ENCODE assay signal across 16 cellular contexts in the genomic region with DNA sequence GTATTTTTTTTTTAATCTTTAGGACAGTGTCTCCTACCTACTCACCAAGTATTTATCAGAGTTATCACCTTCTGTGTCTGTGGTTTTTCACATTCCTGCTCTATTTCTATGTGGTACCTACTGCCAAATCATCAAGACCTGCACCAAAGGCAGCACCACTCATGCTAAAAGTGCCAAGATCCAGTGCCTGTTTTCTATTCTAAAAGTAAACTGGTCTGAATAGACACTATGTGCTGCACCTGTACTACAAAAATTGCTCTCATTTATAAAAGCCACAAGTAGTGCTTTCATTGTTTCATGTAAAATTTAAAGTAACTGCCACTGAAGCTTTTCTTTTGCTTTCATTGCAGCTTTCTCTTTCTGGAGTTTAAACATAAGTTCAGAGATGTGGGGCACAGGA.
DNase-seq lines count a peak whose midpoint lies in the region; ATAC-seq and TF ChIP-seq lines count a peak whose summit lies in the region.
"Had no signal": no experiment of that assay in that cellular context is flagged by ENCODE, and none has a peak within 500 bp of the region (broad histone marks: within the 10 kb centered on the region; RNA-seq: fewer than 3 reads in every experiment).

No MANE protein-coding gene starts in this region.

- H3K27ac ChIP-seq in GM23338 (ENCODE audit: low read depth) = no peak overlapping the region
- peak overlapping the region; percentile 28; the same call in 1 of the 2 replicates for H3K27ac ChIP-seq in KMS-11

- H3K9ac ChIP-seq in KMS-11 = no peak overlapping the region

- H3F3A ChIP-seq in GM23338 (replicated peaks; ENCODE audit: low read depth) = no peaks in the 10 kb centered on the region

- H3K79me2 ChIP-seq in GM23338 (replicated peaks; ENCODE audit: insufficient read depth) (no peaks in the 10 kb centered on the region), KMS-11 (ENCODE audit: insufficient read depth, low read depth) (no peaks in the 10 kb centered on the region)

- H3K4me3 ChIP-seq in GM23338 (no peak overlapping the region), KMS-11 (IDR thresholded peaks at IDR 0.05; ENCODE audit: insufficient read depth, low read depth, low read length) (peak overlapping the region; percentile 63)

- H3K4me3 Mint-ChIP-seq in GM23338 (no peak overlapping the region), mesothelial cell of epicardium (no peak overlapping the region)
- no peak overlapping the region for H3K4me3 Mint-ChIP-seq in activated T-helper 2 cell treated with anti-CD3 and anti-CD28 coated beads, Interferon-gamma antibody, Interleukin-2, Interleukin-4, amounts not matched to agents 10 μg/mL and 5 μg/mL and 100 μg/mL, durations not matched to agents 14 hours and 24 hours and 36 hours (ENCODE audit: low read depth)
- H3K4me3 Mint-ChIP-seq: CD4-positive, alpha-beta memory T cell had no signal

- H3K9me3 Mint-ChIP-seq in GM23338 (no peaks in the 10 kb centered on the region), mesothelial cell of epicardium (peaks cover 10% of the 10 kb centered on the region)
- H3K9me3 Mint-ChIP-seq in activated T-helper 2 cell treated with anti-CD3 and anti-CD28 coated beads, Interferon-gamma antibody, Interleukin-2, Interleukin-4, amounts not matched to agents 10 μg/mL and 5 μg/mL and 100 μg/mL, durations not matched to agents 14 hours and 24 hours and 36 hours = no peaks in the 10 kb centered on the region

- H3K27me3 Mint-ChIP-seq in GM23338 (ENCODE audit: insufficient read depth, low read depth, poor library complexity) (peaks cover 2% of the 10 kb centered on the region), mesothelial cell of epicardium (ENCODE audit: low read depth) (no peaks in the 10 kb centered on the region)
- no peaks in the 10 kb centered on the region for H3K27me3 Mint-ChIP-seq in activated T-helper 2 cell treated with anti-CD3 and anti-CD28 coated beads, Interferon-gamma antibody, Interleukin-2, Interleukin-4, amounts not matched to agents 10 μg/mL and 5 μg/mL and 100 μg/mL, durations not matched to agents 14 hours and 24 hours and 36 hours (ENCODE audit: low read depth)
- H3K27me3 Mint-ChIP-seq: CD4-positive, alpha-beta memory T cell had no signal

- no peak overlapping the region for H3K27ac Mint-ChIP-seq in GM23338
- H3K27ac Mint-ChIP-seq in mesothelial cell of epicardium = no peak overlapping the region
- no peak overlapping the region for H3K27ac Mint-ChIP-seq in activated T-helper 2 cell treated with anti-CD3 and anti-CD28 coated beads, Interferon-gamma antibody, Interleukin-2, Interleukin-4, amounts not matched to agents 10 μg/mL and 5 μg/mL and 100 μg/mL, durations not matched to agents 14 hours and 24 hours and 36 hours
- H3K27ac Mint-ChIP-seq: CD4-positive, alpha-beta memory T cell had no signal

- no peaks in the 10 kb centered on the region for H3K36me3 ChIP-seq in GM23338 (ENCODE audit: insufficient read depth)
- no peaks in the 10 kb centered on the region for H3K36me3 ChIP-seq in KMS-11 (ENCODE audit: insufficient read depth)

- H2AFZ ChIP-seq in GM23338 (peak overlapping the region; percentile 4; the same call in 1 of the 2 replicates), KMS-11 (ENCODE audit: low read depth) (no peak overlapping the region)

- no peaks in the 10 kb centered on the region; the same call in 2 of the 3 replicates for H3K4me1 Mint-ChIP-seq in GM23338
- no peaks in the 10 kb centered on the region for H3K4me1 Mint-ChIP-seq in mesothelial cell of epicardium
- no peaks in the 10 kb centered on the region for H3K4me1 Mint-ChIP-seq in activated T-helper 2 cell treated with anti-CD3 and anti-CD28 coated beads, Interferon-gamma antibody, Interleukin-2, Interleukin-4, amounts not matched to agents 10 μg/mL and 5 μg/mL and 100 μg/mL, durations not matched to agents 14 hours and 24 hours and 36 hours (ENCODE audit: low read depth)
- H3K4me1 Mint-ChIP-seq: CD4-positive, alpha-beta memory T cell had no signal

- H3K9me2 ChIP-seq in GM23338 (ENCODE audit: insufficient read depth) = peaks cover 4% of the 10 kb centered on the region; the same call in 1 of the 2 replicates

- no peak for TF ChIP-seq CTCF in GM23338 (conservative IDR thresholded peaks at IDR 0.05; ENCODE audit: low read depth in 2 of 2)
- no peak for TF ChIP-seq CTCF in KMS-11 (conservative IDR thresholded peaks at IDR 0.05; ENCODE audit: low read depth, low read length)
- no peak for TF ChIP-seq CTCF in mesothelial cell of epicardium (IDR thresholded peaks at IDR 0.05; ENCODE audit: unreplicated experiment)

- H3K36me3 Mint-ChIP-seq in GM23338 (ENCODE audit: low read depth) = no peaks in the 10 kb centered on the region
- no peaks in the 10 kb centered on the region for H3K36me3 Mint-ChIP-seq in mesothelial cell of epicardium
- H3K36me3 Mint-ChIP-seq in activated T-helper 2 cell treated with anti-CD3 and anti-CD28 coated beads, Interferon-gamma antibody, Interleukin-2, Interleukin-4, amounts not matched to agents 10 μg/mL and 5 μg/mL and 100 μg/mL, durations not matched to agents 14 hours and 24 hours and 36 hours (ENCODE audit: low read depth) = no peaks in the 10 kb centered on the region
- H3K36me3 Mint-ChIP-seq: CD4-positive, alpha-beta memory T cell had no signal

- H4K20me1 ChIP-seq in GM23338 (replicated peaks; ENCODE audit: insufficient read depth) = no peaks in the 10 kb centered on the region
- no peaks in the 10 kb centered on the region for H4K20me1 ChIP-seq in KMS-11 (ENCODE audit: insufficient read depth)

- intact Hi-C loops in activated T-helper 2 cell treated with anti-CD3 and anti-CD28 coated beads, Interferon-gamma antibody, Interleukin-2, Interleukin-4, amounts not matched to agents 10 μg/mL and 5 μg/mL and 100 μg/mL, durations not matched to agents 14 hours and 24 hours and 36 hours (cut with micrococcal nuclease) = no loop called here

- no peak for ATAC-seq in GM23338
- ATAC-seq in GM21423 (IDR thresholded peaks at IDR 0.05; ENCODE audit: unreplicated experiment) = no peak

- DNase-seq in NCI-H748 (lab: John Stamatoyannopoulos, UW; ENCODE audit: unreplicated experiment) (peak; percentile 59), NCI-H748 treated with DMSO at 0.1 percent for 48 hours (lab: John Stamatoyannopoulos, UW) (no peak), GM23338 (ENCODE audit: low spot score) (no peak), NCI-H774 (lab: John Stamatoyannopoulos, UW) (peak; percentile 88), mesothelial cell of epicardium (ENCODE audit: low spot score in 2 of 2, unreplicated experiment in 2 of 2) (no peak)
- no peak for DNase-seq in activated T-helper 2 cell treated with anti-CD3 and anti-CD28 coated beads, Interferon-gamma antibody, Interleukin-2, Interleukin-4, amounts not matched to agents 10 μg/mL and 5 μg/mL and 100 μg/mL, durations not matched to agents 14 hours and 24 hours and 36 hours (ENCODE audit: low spot score)
- DNase-seq: C1 segment of cervical spinal cord; Calu3; CD4-positive, alpha-beta memory T cell; COR-L47; DMS79; GF-D8; H7; HCEC 1CT had no signal

- H3K4me1 ChIP-seq in GM23338 (ENCODE audit: insufficient read depth) (no peaks in the 10 kb centered on the region), KMS-11 (ENCODE audit: low read depth, poor library complexity, severe bottlenecking) (peaks cover 37% of the 10 kb centered on the region)

- H3K4me2 ChIP-seq in GM23338 = no peak overlapping the region
- peak overlapping the region; percentile 52 for H3K4me2 ChIP-seq in KMS-11

- no peaks in the 10 kb centered on the region for H3K27me3 ChIP-seq in GM23338 (ENCODE audit: insufficient read depth)
- H3K27me3 ChIP-seq in KMS-11 (ENCODE audit: insufficient read depth, low read depth) = no peaks in the 10 kb centered on the region

TF ChIP-seq in GM23338, 12 proteins besides CTCF, POLR2A, EP300 and RAD21:
- TF ChIP-seq EZH2 (IDR thresholded peaks at IDR 0.05; ENCODE audit: low read depth, unreplicated experiment) (no peak), JUNB (IDR thresholded peaks at IDR 0.05; ENCODE audit: unreplicated experiment) (no peak), ZNF331 (CRISPR knock-in tag; IDR thresholded peaks at IDR 0.05; ENCODE audit: low read depth) (no peak), STAT1 (IDR thresholded peaks at IDR 0.05; ENCODE audit: unreplicated experiment) (no peak)
- TF ChIP-seq, protein P1, sequence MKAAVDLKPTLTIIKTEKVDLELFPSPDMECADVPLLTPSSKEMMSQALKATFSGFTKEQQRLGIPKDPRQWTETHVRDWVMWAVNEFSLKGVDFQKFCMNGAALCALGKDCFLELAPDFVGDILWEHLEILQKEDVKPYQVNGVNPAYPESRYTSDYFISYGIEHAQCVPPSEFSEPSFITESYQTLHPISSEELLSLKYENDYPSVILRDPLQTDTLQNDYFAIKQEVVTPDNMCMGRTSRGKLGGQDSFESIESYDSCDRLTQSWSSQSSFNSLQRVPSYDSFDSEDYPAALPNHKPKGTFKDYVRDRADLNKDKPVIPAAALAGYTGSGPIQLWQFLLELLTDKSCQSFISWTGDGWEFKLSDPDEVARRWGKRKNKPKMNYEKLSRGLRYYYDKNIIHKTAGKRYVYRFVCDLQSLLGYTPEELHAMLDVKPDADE (IDR thresholded peaks at IDR 0.05) = no peak
- TF ChIP-seq, protein P2, sequence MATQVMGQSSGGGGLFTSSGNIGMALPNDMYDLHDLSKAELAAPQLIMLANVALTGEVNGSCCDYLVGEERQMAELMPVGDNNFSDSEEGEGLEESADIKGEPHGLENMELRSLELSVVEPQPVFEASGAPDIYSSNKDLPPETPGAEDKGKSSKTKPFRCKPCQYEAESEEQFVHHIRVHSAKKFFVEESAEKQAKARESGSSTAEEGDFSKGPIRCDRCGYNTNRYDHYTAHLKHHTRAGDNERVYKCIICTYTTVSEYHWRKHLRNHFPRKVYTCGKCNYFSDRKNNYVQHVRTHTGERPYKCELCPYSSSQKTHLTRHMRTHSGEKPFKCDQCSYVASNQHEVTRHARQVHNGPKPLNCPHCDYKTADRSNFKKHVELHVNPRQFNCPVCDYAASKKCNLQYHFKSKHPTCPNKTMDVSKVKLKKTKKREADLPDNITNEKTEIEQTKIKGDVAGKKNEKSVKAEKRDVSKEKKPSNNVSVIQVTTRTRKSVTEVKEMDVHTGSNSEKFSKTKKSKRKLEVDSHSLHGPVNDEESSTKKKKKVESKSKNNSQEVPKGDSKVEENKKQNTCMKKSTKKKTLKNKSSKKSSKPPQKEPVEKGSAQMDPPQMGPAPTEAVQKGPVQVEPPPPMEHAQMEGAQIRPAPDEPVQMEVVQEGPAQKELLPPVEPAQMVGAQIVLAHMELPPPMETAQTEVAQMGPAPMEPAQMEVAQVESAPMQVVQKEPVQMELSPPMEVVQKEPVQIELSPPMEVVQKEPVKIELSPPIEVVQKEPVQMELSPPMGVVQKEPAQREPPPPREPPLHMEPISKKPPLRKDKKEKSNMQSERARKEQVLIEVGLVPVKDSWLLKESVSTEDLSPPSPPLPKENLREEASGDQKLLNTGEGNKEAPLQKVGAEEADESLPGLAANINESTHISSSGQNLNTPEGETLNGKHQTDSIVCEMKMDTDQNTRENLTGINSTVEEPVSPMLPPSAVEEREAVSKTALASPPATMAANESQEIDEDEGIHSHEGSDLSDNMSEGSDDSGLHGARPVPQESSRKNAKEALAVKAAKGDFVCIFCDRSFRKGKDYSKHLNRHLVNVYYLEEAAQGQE (IDR thresholded peaks at IDR 0.05; ENCODE audit: unreplicated experiment) = no peak

Comparison
In these comparisons a context has a peak if more than half of its experiments do, and no peak if none do; other contexts are left out.
1. DNase-seq: peak in NCI-H748 (single experiment) and NCI-H774 (single experiment); none in NCI-H748 treated with DMSO at 0.1 percent for 48 hours (single experiment), GM23338 (single experiment), mesothelial cell of epicardium (0 of 2) and activated T-helper 2 cell treated with anti-CD3 and anti-CD28 coated beads, Interferon-gamma antibody, Interleukin-2, Interleukin-4, amounts not matched to agents 10 μg/mL and 5 μg/mL and 100 μg/mL, durations not matched to agents 14 hours and 24 hours and 36 hours (single experiment).